In genomic region chr6:142207265-142207877, GRCh38 we compare ENCODE assay signal across 9 cellular contexts.
DNase-seq lines count a peak whose midpoint lies in the region; ATAC-seq and TF ChIP-seq lines count a peak whose summit lies in the region.
"Had no signal": no experiment of that assay in that cellular context is flagged by ENCODE, and none has a peak within 500 bp of the region (broad histone marks: within the 10 kb centered on the region; RNA-seq: fewer than 3 reads in every experiment).

No MANE protein-coding gene starts in this region.

- TF ChIP-seq CTCF in CD4-positive, alpha-beta T cell (IDR thresholded peaks at IDR 0.05), result peak; percentile 84
- TF ChIP-seq CTCF in LNCAP (IDR thresholded peaks at IDR 0.05), result peak; percentile 84
- peak; percentile 84 for TF ChIP-seq CTCF in VCaP (conservative IDR thresholded peaks at IDR 0.05)
- peak; percentile 24 for TF ChIP-seq CTCF in coronary artery (IDR thresholded peaks at IDR 0.05)
- peak; percentile 60 for TF ChIP-seq CTCF in lung (IDR thresholded peaks at IDR 0.05; ENCODE audit: control extremely low read depth, extremely low read depth)
- peak; percentile 70 to 79 for TF ChIP-seq CTCF in tibial artery (IDR thresholded peaks at IDR 0.05)

- no peak overlapping the region for H3K27ac ChIP-seq in CD4-positive, alpha-beta T cell (ENCODE audit: low read depth, low read length)
- no peak overlapping the region for H3K27ac ChIP-seq in VCaP
- H3K27ac ChIP-seq in coronary artery, result no peak overlapping the region
- no peak overlapping the region for H3K27ac ChIP-seq in lung (ENCODE audit: low read depth in 1 of 2, low read length in 1 of 2)
- H3K27ac ChIP-seq in tibial artery, result no peak overlapping the region
- H3K27ac ChIP-seq: skin epidermis had no signal

- peaks cover 1 to 12% of the 10 kb centered on the region in 2 donors for H3K36me3 ChIP-seq in lung (ENCODE audit: control insufficient read depth in 2 of 2, insufficient read depth in 2 of 2, low read length in 2 of 2)
- peaks cover 8 to 36% (median 10%) of the 10 kb centered on the region in 3 donors for H3K36me3 ChIP-seq in tibial artery

- H3K4me3 Mint-ChIP-seq in CD4-positive, alpha-beta T cell, result no peak overlapping the region

- CTCF ChIA-PET in CD4-positive, alpha-beta T cell (lab: Charles Lee), result interaction anchor here (0.7 to 2.3 kb wide), 9 partner anchors 11 to 255 kb away, joined by 3 to 16 read pairs (median 4); partner anchors contain the start of genes NMBR and VTA1

- H3K4me1 ChIP-seq in lung (ENCODE audit: control insufficient read depth in 2 of 2, insufficient read depth in 2 of 2, low read length in 2 of 2) (peaks cover 0 to 5% of the 10 kb centered on the region in 2 donors), tibial artery (peaks cover 0 to 8% (median 0%) of the 10 kb centered on the region in 4 donors)

- no peaks in the 10 kb centered on the region for H3K27me3 Mint-ChIP-seq in CD4-positive, alpha-beta T cell

- peak; percentile 5 to 52 (median 23) for DNase-seq in CD4-positive, alpha-beta T cell
- DNase-seq in coronary artery (ENCODE audit: low spot score), result no peak
- peak; percentile 52 for DNase-seq in lung (ENCODE audit: low spot score)
- DNase-seq in tibial artery, result peak in 1 of 2 donors; percentile 22

- H3K27me3 ChIP-seq in CD4-positive, alpha-beta T cell (ENCODE audit: control insufficient read depth, insufficient read depth, low read length), result no peaks in the 10 kb centered on the region
- H3K27me3 ChIP-seq in lung (ENCODE audit: control insufficient read depth, insufficient read depth) (no peaks in the 10 kb centered on the region), tibial artery (no peaks in the 10 kb centered on the region)

- H3K4me3 ChIP-seq in coronary artery (no peak overlapping the region), lung (no peak overlapping the region), tibial artery (no peak overlapping the region)
- H3K4me3 ChIP-seq: skin epidermis had no signal

- no peaks in the 10 kb centered on the region for H3K9me3 ChIP-seq in CD4-positive, alpha-beta T cell (ENCODE audit: control insufficient read depth, low read length)
- H3K9me3 ChIP-seq in lung (ENCODE audit: control insufficient read depth in 2 of 2, insufficient read depth in 1 of 2, low read length in 1 of 2) (no peaks in the 10 kb centered on the region), tibial artery (no peaks in the 10 kb centered on the region)

- peaks cover 83% of the 10 kb centered on the region for H3K36me3 Mint-ChIP-seq in CD4-positive, alpha-beta T cell (ENCODE audit: low read depth)

- POLR2A ChIA-PET in CD4-positive, alpha-beta T cell (lab: Charles Lee), result no interaction called here

- intact Hi-C loops in CD4-positive, alpha-beta T cell (cut with DNase I, micrococcal nuclease), result loop anchor here (1.0 to 5.0 kb wide), 3 partner anchors 61 to 530 kb away; partner anchors contain the start of genes NMBR (in 1 of the 2) and VTA1 (in 1 of the 2)
- intact Hi-C loops in tibial artery (cut with DNase I; ENCODE audit: low total_unique reads), result loop anchor here (5.0 kb wide), 1 partner anchor 60 kb away; the partner anchor contains the start of genes NMBR and VTA1

- peak; percentile 64 for ATAC-seq in CD4-positive, alpha-beta T cell (ENCODE audit: poor library complexity)
- ATAC-seq in GM19395 (IDR thresholded peaks at IDR 0.05; ENCODE audit: unreplicated experiment), result peak; percentile 68
- peak; percentile 87 for ATAC-seq in lung (ENCODE audit: insufficient read depth, low FRiP score)
- ATAC-seq in HG03045 (IDR thresholded peaks at IDR 0.05; ENCODE audit: unreplicated experiment), result no peak

- no peaks in the 10 kb centered on the region for H3K4me1 Mint-ChIP-seq in CD4-positive, alpha-beta T cell (ENCODE audit: low read depth)

- WGBS in lung, 2 donors, result 71 to 85% methylated on average over 4 of the region's 4 CpGs

- peaks cover 2% of the 10 kb centered on the region for H3K9me3 Mint-ChIP-seq in CD4-positive, alpha-beta T cell

- H3K27ac Mint-ChIP-seq in CD4-positive, alpha-beta T cell, result peak overlapping the region; percentile 1

Comparison
In these comparisons a context has a peak if more than half of its experiments do, and no peak if none do; other contexts are left out.
1. CTCF ChIP-seq: peak in every context shown above with its lines; median percentile 84 in CD4-positive, alpha-beta T cell; 84 in LNCAP; 84 in VCaP; 74 in tibial artery; 60 in lung; 24 in coronary artery.